ENCODE assay signal across 8 cellular contexts in the genomic region with DNA sequence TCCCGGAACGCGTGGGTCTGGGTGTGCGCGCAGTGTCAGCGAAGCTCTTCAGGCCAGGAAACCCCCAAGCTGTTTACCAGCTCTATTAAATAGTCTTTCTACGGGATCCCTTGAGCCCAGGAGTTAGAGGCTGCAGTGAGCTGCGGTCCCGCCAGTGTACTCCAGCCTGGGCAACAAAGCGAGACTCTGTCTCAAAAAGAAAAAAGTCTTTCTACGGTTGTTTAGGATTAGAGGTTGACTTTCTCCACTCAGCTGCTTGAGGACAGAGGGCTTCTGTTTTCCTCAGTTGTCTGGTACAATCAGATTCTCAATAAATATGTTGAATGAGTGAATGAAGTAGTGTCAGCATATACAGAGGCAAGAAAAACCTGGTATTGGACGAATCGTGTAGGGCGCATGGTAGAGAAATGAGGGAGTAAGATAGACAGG. TPM values are rescaled to one million over a fixed set of nuclear protein-coding genes. Genes with fewer than 3 reads are reported as not detected.
DNase-seq lines count a peak whose midpoint lies in the region; ATAC-seq and TF ChIP-seq lines count a peak whose summit lies in the region.
"Had no signal": no experiment of that assay in that cellular context is flagged by ENCODE, and none has a peak within 500 bp of the region (broad histone marks: within the 10 kb centered on the region; RNA-seq: fewer than 3 reads in every experiment).

No MANE protein-coding gene starts in this region.

- H3K4me1 Mint-ChIP-seq in activated T-helper 1 cell treated with anti-CD3 and anti-CD28 coated beads, Interleukin-12 subunit alpha, Interleukin-12 subunit beta, Interleukin-2, Interleukin-4 antibody, amounts not matched to agents 30 ng/mL and 10 ng/mL and 1 ng/mL, durations not matched to agents 14 hours and 24 hours and 36 hours (ENCODE audit: low read depth), result peaks cover 33% of the 10 kb centered on the region
- peaks cover 57% of the 10 kb centered on the region for H3K4me1 Mint-ChIP-seq in stimulated activated naive CD8-positive, alpha-beta T cell treated with anti-CD3 and anti-CD28 coated beads, Interleukin-15, amount 100 ng/mL, for 72 hours

- POLR2A ChIA-PET in HEK293 (lab: Yijun Ruan, JAX) (interaction anchor here (1.0 to 1.2 kb wide), 3 partner anchors 18 to 72 kb away, joined by 3 to 4 read pairs (median 4); a partner anchor contains a TSS), GM10248 (lab: Yijun Ruan, JAX) (no interaction called here)

- H3K27ac ChIP-seq in HEK293 (ENCODE audit: extremely low read depth, low read depth, low read length), result no peak overlapping the region
- H3K27ac ChIP-seq in iPS-18a (ENCODE audit: low read length), result no peak overlapping the region

- no peaks in the 10 kb centered on the region for H3K27me3 Mint-ChIP-seq in activated T-helper 1 cell treated with anti-CD3 and anti-CD28 coated beads, Interleukin-12 subunit alpha, Interleukin-12 subunit beta, Interleukin-2, Interleukin-4 antibody, amounts not matched to agents 30 ng/mL and 10 ng/mL and 1 ng/mL, durations not matched to agents 14 hours and 24 hours and 36 hours (ENCODE audit: insufficient read depth)
- no peaks in the 10 kb centered on the region for H3K27me3 Mint-ChIP-seq in stimulated activated naive CD8-positive, alpha-beta T cell treated with anti-CD3 and anti-CD28 coated beads, Interleukin-15, amount 100 ng/mL, for 72 hours

- intact Hi-C loops in activated T-helper 1 cell treated with anti-CD3 and anti-CD28 coated beads, Interleukin-12 subunit alpha, Interleukin-12 subunit beta, Interleukin-2, Interleukin-4 antibody, amounts not matched to agents 30 ng/mL and 10 ng/mL and 1 ng/mL, durations not matched to agents 14 hours and 24 hours and 36 hours (cut with micrococcal nuclease), result loop anchor here (5.0 kb wide), 1 partner anchor 305 kb away; a partner anchor contains a TSS

- peaks cover 39% of the 10 kb centered on the region for H3K36me3 Mint-ChIP-seq in activated T-helper 1 cell treated with anti-CD3 and anti-CD28 coated beads, Interleukin-12 subunit alpha, Interleukin-12 subunit beta, Interleukin-2, Interleukin-4 antibody, amounts not matched to agents 30 ng/mL and 10 ng/mL and 1 ng/mL, durations not matched to agents 14 hours and 24 hours and 36 hours (ENCODE audit: low read depth)

- no peaks in the 10 kb centered on the region for H3K9me3 ChIP-seq in HEK293 (ENCODE audit: control insufficient read depth, insufficient read depth, low read depth, low read length)
- H3K9me3 ChIP-seq in iPS-18a (ENCODE audit: control insufficient read depth, low read depth, low read length), result no peaks in the 10 kb centered on the region

- TF ChIP-seq CTCF in HEK293 (tag by site-specific recombination; IDR thresholded peaks at IDR 0.05) (no peak), GM10248 (IDR thresholded peaks at IDR 0.05; ENCODE audit: control extremely low read depth, extremely low read depth, low read depth, missing control alignments) (no peak)

- H3K27ac Mint-ChIP-seq in activated T-helper 1 cell treated with anti-CD3 and anti-CD28 coated beads, Interleukin-12 subunit alpha, Interleukin-12 subunit beta, Interleukin-2, Interleukin-4 antibody, amounts not matched to agents 30 ng/mL and 10 ng/mL and 1 ng/mL, durations not matched to agents 14 hours and 24 hours and 36 hours, result peak overlapping the region; percentile 86
- H3K27ac Mint-ChIP-seq in stimulated activated naive CD8-positive, alpha-beta T cell treated with anti-CD3 and anti-CD28 coated beads, Interleukin-15, amount 100 ng/mL, for 72 hours, result peak overlapping the region; percentile 81 to 89

- CTCF ChIA-PET in HEK293 (lab: Yijun Ruan, JAX) (interaction anchor here (0.7 to 3.2 kb wide), 4 partner anchors 73 to 422 kb away, joined by 3 to 16 read pairs (median 4); a partner anchor contains a TSS), GM10248 (lab: Yijun Ruan, JAX) (interaction anchor here (0.8 to 2.7 kb wide), 3 partner anchors 73 to 103 kb away, joined by 4 to 13 read pairs (median 6); a partner anchor contains a TSS)

- peak overlapping the region; percentile 89 for H3K4me3 ChIP-seq in HEK293 (ENCODE audit: low read depth, low read length)
- H3K4me3 ChIP-seq in iPS-18a (ENCODE audit: low read length), result peak overlapping the region; percentile 88

- DNase-seq in activated T-helper 1 cell treated with anti-CD3 and anti-CD28 coated beads, Interleukin-12 subunit alpha, Interleukin-12 subunit beta, Interleukin-2, Interleukin-4 antibody, amounts not matched to agents 30 ng/mL and 10 ng/mL and 1 ng/mL, durations not matched to agents 14 hours and 24 hours and 36 hours (ENCODE audit: low spot score), result no peak
- no peak for DNase-seq in stimulated activated naive CD8-positive, alpha-beta T cell treated with anti-CD3 and anti-CD28 coated beads, Interleukin-15, amount 100 ng/mL, for 72 hours
- DNase-seq in GM10248 (ENCODE audit: extremely low spot score), result no peak
- DNase-seq in NCI-H2171 (lab: John Stamatoyannopoulos, UW), result no peak
- DNase-seq in HK-2 (ENCODE audit: unreplicated experiment), result no peak

- no peaks in the 10 kb centered on the region for H3K9me3 Mint-ChIP-seq in activated T-helper 1 cell treated with anti-CD3 and anti-CD28 coated beads, Interleukin-12 subunit alpha, Interleukin-12 subunit beta, Interleukin-2, Interleukin-4 antibody, amounts not matched to agents 30 ng/mL and 10 ng/mL and 1 ng/mL, durations not matched to agents 14 hours and 24 hours and 36 hours
- no peaks in the 10 kb centered on the region for H3K9me3 Mint-ChIP-seq in stimulated activated naive CD8-positive, alpha-beta T cell treated with anti-CD3 and anti-CD28 coated beads, Interleukin-15, amount 100 ng/mL, for 72 hours

- H3K4me3 Mint-ChIP-seq in activated T-helper 1 cell treated with anti-CD3 and anti-CD28 coated beads, Interleukin-12 subunit alpha, Interleukin-12 subunit beta, Interleukin-2, Interleukin-4 antibody, amounts not matched to agents 30 ng/mL and 10 ng/mL and 1 ng/mL, durations not matched to agents 14 hours and 24 hours and 36 hours, result peak overlapping the region; percentile 98
- H3K4me3 Mint-ChIP-seq in stimulated activated naive CD8-positive, alpha-beta T cell treated with anti-CD3 and anti-CD28 coated beads, Interleukin-15, amount 100 ng/mL, for 72 hours, result peak overlapping the region; percentile 93 to 98

- H3K9ac ChIP-seq in iPS-18a (ENCODE audit: low read length), result peak overlapping the region; percentile 86

- H3K27me3 ChIP-seq in iPS-18a (ENCODE audit: control insufficient read depth, insufficient read depth, low read length), result no peaks in the 10 kb centered on the region

- ATAC-seq in stimulated activated naive CD8-positive, alpha-beta T cell treated with anti-CD3 and anti-CD28 coated beads, Interleukin-15, amount 100 ng/mL, for 72 hours, result no peak

- H3K4me1 ChIP-seq in HEK293 (ENCODE audit: control insufficient read depth, insufficient read depth, low read length) (no peaks in the 10 kb centered on the region), iPS-18a (ENCODE audit: control insufficient read depth, low read depth, low read length) (peaks cover 7% of the 10 kb centered on the region)

- H3K36me3 ChIP-seq in HEK293 (ENCODE audit: control insufficient read depth in 2 of 2, insufficient read depth in 1 of 2, low read length in 2 of 2) (peaks cover 0 to 36% of the 10 kb centered on the region in 2 experiments; a peak in 2 of 3 replicates), iPS-18a (ENCODE audit: control insufficient read depth, low read depth, low read length) (peaks cover 32% of the 10 kb centered on the region)

TF ChIP-seq in HEK293, 187 proteins besides CTCF, POLR2A, EP300 and RAD21:
- TF ChIP-seq ZNF660 (tag by site-specific recombination; IDR thresholded peaks at IDR 0.05) (peak; percentile 100), ZBTB20 (tag by site-specific recombination; IDR thresholded peaks at IDR 0.05) (no peak)

RNA-seq across cellular contexts. Expression of a gene that starts 0.6 kb away (rescaled TPM):
- total RNA-seq in activated T-helper 1 cell treated with anti-CD3 and anti-CD28 coated beads, Interleukin-12 subunit alpha, Interleukin-12 subunit beta, Interleukin-2, Interleukin-4 antibody, amounts not matched to agents 30 ng/mL and 10 ng/mL and 1 ng/mL, durations not matched to agents 14 hours and 24 hours and 36 hours, result 110 TPM in 2 replicates

RNA-seq across cellular contexts. Expression of a gene that starts 16.9 kb away (rescaled TPM):
- not detected in 2 replicates for total RNA-seq in activated T-helper 1 cell treated with anti-CD3 and anti-CD28 coated beads, Interleukin-12 subunit alpha, Interleukin-12 subunit beta, Interleukin-2, Interleukin-4 antibody, amounts not matched to agents 30 ng/mL and 10 ng/mL and 1 ng/mL, durations not matched to agents 14 hours and 24 hours and 36 hours
- total RNA-seq: glomerular endothelial cell had no signal

RNA-seq across cellular contexts. Expression of a gene that starts 39.8 kb away (rescaled TPM):
- total RNA-seq in activated T-helper 1 cell treated with anti-CD3 and anti-CD28 coated beads, Interleukin-12 subunit alpha, Interleukin-12 subunit beta, Interleukin-2, Interleukin-4 antibody, amounts not matched to agents 30 ng/mL and 10 ng/mL and 1 ng/mL, durations not matched to agents 14 hours and 24 hours and 36 hours, result 69.0 and 70.7 TPM in 2 replicates

RNA-seq across cellular contexts. Expression of a gene that starts 40.2 kb away (rescaled TPM):
- total RNA-seq in activated T-helper 1 cell treated with anti-CD3 and anti-CD28 coated beads, Interleukin-12 subunit alpha, Interleukin-12 subunit beta, Interleukin-2, Interleukin-4 antibody, amounts not matched to agents 30 ng/mL and 10 ng/mL and 1 ng/mL, durations not matched to agents 14 hours and 24 hours and 36 hours, result 282 and 284 TPM in 2 replicates

RNA-seq across cellular contexts. Expression of a gene that starts 42.9 kb away (rescaled TPM):
- 119 and 129 TPM in 2 replicates for total RNA-seq in activated T-helper 1 cell treated with anti-CD3 and anti-CD28 coated beads, Interleukin-12 subunit alpha, Interleukin-12 subunit beta, Interleukin-2, Interleukin-4 antibody, amounts not matched to agents 30 ng/mL and 10 ng/mL and 1 ng/mL, durations not matched to agents 14 hours and 24 hours and 36 hours
